Comparison of ENCODE assay signal across 25 cellular contexts in genomic region chr11:21928834-21929233, GRCh38.
"Had no signal": no experiment of that assay in that cellular context is flagged by ENCODE, and none has a peak within 500 bp of the region (broad histone marks: within the 10 kb centered on the region; RNA-seq: fewer than 3 reads in every experiment).

No MANE protein-coding gene starts in this region.

- DNase-seq: stimulated activated CD4-positive, alpha-beta T cell treated with anti-CD3 and anti-CD28 coated beads, Interleukin-2, amount 100 ng/mL, for 48 hours; stimulated activated CD4-positive, alpha-beta T cell treated with anti-CD3 and anti-CD28 coated beads, Interleukin-4, amount 100 ng/mL, for 1 hour; stimulated activated CD4-positive, alpha-beta T cell treated with anti-CD3 and anti-CD28 coated beads, Interleukin-4, amount 100 ng/mL, for 24 hours; stimulated activated CD4-positive, alpha-beta T cell treated with anti-CD3 and anti-CD28 coated beads, Interleukin-4, amount 100 ng/mL, for 4 hours; stimulated activated CD8-positive, alpha-beta memory T cell treated with anti-CD3 and anti-CD28 coated beads, Interleukin-4, amount 100 ng/mL, for 48 hours; stimulated activated naive B cell treated with anti-CD40 and anti-IgM and Interleukin-4, amounts not matched to agents 10 μg/mL and 1 μg/mL and 100 μg/mL, for 72 hours; stimulated activated naive CD4-positive, alpha-beta T cell; stimulated activated naive CD4-positive, alpha-beta T cell treated with Interleukin-2 at 50 U/mL for 16 hours; stimulated activated naive CD8-positive, alpha-beta T cell treated with anti-CD3 and anti-CD28 coated beads, Interleukin-15, amount 100 ng/mL, for 72 hours; stimulated activated naive CD8-positive, alpha-beta T cell treated with anti-CD3 and anti-CD28 coated beads, Interleukin-15, Interleukin-2, amounts not matched to agents 100 U/mL and 50 U/mL, for 24 hours; stomach; substantia nigra; testis; thyroid gland; tibial artery; transverse colon; upper lobe of left lung; upper lobe of right lung; uterus had no signal

- H3K36me3 ChIP-seq: stomach, suprapubic skin, thoracic aorta, thyroid gland, tibial artery, tibial nerve, transverse colon, upper lobe of left lung, upper lobe of right lung, uterus, vagina had no signal

- H3K4me1 ChIP-seq: stomach, suprapubic skin, testis, tibial artery, tibial nerve, transverse colon, upper lobe of left lung, upper lobe of right lung, uterus, vagina had no signal

- ATAC-seq: stimulated activated effector memory CD8-positive, alpha-beta T cell treated with anti-CD3 and anti-CD28 coated beads, Interleukin-12 subunit alpha, Interleukin-12 subunit beta, amount 100 ng/mL, for 72 hours; stimulated activated memory B cell treated with anti-CD40 and anti-IgM and Interleukin-4, amounts not matched to agents 10 μg/mL and 1 μg/mL and 100 μg/mL, for 72 hours; stimulated activated naive B cell treated with anti-CD40 and anti-IgM and Interleukin-4, amounts not matched to agents 10 μg/mL and 1 μg/mL and 100 μg/mL, for 72 hours; stimulated activated naive CD8-positive, alpha-beta T cell treated with anti-CD3 and anti-CD28 coated beads, Interleukin-15, amount 100 ng/mL, for 72 hours; stimulated activated naive CD8-positive, alpha-beta T cell treated with anti-CD3 and anti-CD28 coated beads, Interleukin-15, Interleukin-2, amounts not matched to agents 100 U/mL and 50 U/mL, for 24 hours; upper lobe of right lung had no signal

- H3K4me3 ChIP-seq: stomach, suprapubic skin, testis, thoracic aorta, thyroid gland, tibial artery, tibial nerve, transverse colon, upper lobe of left lung, upper lobe of right lung, uterus, vagina had no signal

- H3K27me3 ChIP-seq: stomach, suprapubic skin, testis, thyroid gland, tibial artery, tibial nerve, transverse colon, upper lobe of left lung, upper lobe of right lung, uterus, vagina had no signal

- H3K27ac ChIP-seq: stomach, suprapubic skin, testis, thoracic aorta, thyroid gland, tibial artery, tibial nerve, transverse colon, upper lobe of left lung, upper lobe of right lung, uterus, vagina had no signal

- H3K9me3 ChIP-seq: stomach, suprapubic skin, testis, thoracic aorta, thyroid gland, tibial artery, tibial nerve, transverse colon, upper lobe of left lung, upper lobe of right lung, uterus, vagina had no signal
